In genomic region chr16:54366943-54367342, GRCh38 we compare ENCODE assay signal across 17 cellular contexts.
DNase-seq lines count a peak whose midpoint lies in the region; ATAC-seq lines count a peak whose summit lies in the region.
"Had no signal": no experiment of that assay in that cellular context is flagged by ENCODE, and none has a peak within 500 bp of the region (broad histone marks: within the 10 kb centered on the region; RNA-seq: fewer than 3 reads in every experiment).

No MANE protein-coding gene starts in this region.

- DNase-seq in cardiac septum (ENCODE audit: low spot score), result peak; percentile 26
- no peak for DNase-seq in right cardiac atrium
- DNase-seq in Jurkat, Clone E6-1 (ENCODE audit: low read depth, low spot score), result peak; percentile 58
- DNase-seq in left kidney (ENCODE audit: low read depth, low spot score), result peak; percentile 19
- DNase-seq in SW480 (ENCODE audit: low spot score), result no peak
- DNase-seq: C1 segment of cervical spinal cord; Calu3; CD4-positive, alpha-beta memory T cell; COR-L47; DMS53; DMS79 treated with DMSO at 0.1 percent for 48 hours; GDM1; GOT3 had no signal

- H3K9me3 ChIP-seq in right cardiac atrium (ENCODE audit: control insufficient read depth, low read length), result no peaks in the 10 kb centered on the region
- H3K9me3 ChIP-seq: HAP-1 had no signal

- H3K4me3 ChIP-seq in right cardiac atrium (ENCODE audit: low read length), result no peak overlapping the region
- H3K4me3 ChIP-seq in Jurkat, Clone E6-1 (ENCODE audit: low read length), result no peak overlapping the region
- H3K4me3 ChIP-seq: GM12878, HAP-1 had no signal

- no peaks in the 10 kb centered on the region for H3K4me1 ChIP-seq in right cardiac atrium (ENCODE audit: control insufficient read depth, insufficient read depth, low read length)
- H3K4me1 ChIP-seq: HAP-1 had no signal

- no peaks in the 10 kb centered on the region for H3K27me3 ChIP-seq in right cardiac atrium (ENCODE audit: control insufficient read depth, insufficient read depth)

- 55% methylated on average over 2 of the region's 2 CpGs for WGBS in right cardiac atrium

- ATAC-seq in right cardiac atrium (no peak), GM18511 (IDR thresholded peaks at IDR 0.05; ENCODE audit: unreplicated experiment) (no peak)
- ATAC-seq: GM12878 had no signal

- intact Hi-C loops in cardiac septum (cut with DNase I) (no loop called here), right cardiac atrium (cut with DNase I) (no loop called here)

- H3K27ac ChIP-seq in right cardiac atrium (ENCODE audit: low read length), result no peak overlapping the region
- H3K27ac ChIP-seq: 22Rv1 had no signal

Comparison
In these comparisons a context has a peak if more than half of its experiments do, and no peak if none do; other contexts are left out.
1. DNase-seq: peak in cardiac septum (single experiment), Jurkat, Clone E6-1 (single experiment) and left kidney (single experiment); none in right cardiac atrium (0 of 3) and SW480 (single experiment).